Comparison of ENCODE assay signal across 8 cellular contexts in the genomic region with DNA sequence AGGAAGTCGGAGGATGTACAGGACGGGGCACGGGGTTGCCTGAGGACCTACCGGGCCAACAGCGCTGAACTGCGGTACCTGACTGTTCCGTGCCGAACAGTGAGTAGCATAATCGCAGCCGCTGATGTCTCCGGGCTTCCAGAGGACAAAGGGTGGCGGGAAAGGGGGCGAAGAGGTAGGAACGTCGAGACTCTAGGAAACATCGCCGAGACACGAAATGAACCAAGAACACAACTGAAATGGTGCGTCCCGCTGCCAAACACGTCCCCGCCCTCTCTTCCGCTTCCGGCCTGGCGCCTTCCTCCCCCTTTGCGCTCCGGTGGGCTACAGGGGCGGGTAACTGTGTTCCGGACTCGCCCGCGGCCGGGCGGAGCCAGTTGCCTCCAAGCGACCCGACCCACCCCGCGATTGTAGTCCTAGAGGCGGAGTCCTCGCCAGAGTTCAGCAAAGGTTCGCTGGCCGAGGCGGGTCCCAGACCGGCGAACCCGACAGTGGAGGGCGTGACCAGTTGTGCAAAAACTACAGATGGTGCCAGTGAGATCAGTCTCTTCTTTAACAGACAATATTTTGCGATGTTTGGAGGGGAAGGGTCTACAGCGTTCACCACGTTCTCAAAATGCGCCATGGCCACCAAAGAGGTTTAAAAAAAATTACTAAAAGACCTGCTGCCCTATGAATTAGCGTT.
A peak's percentile ranks its signal among the peaks of the same experiment; 100 is the strongest.
DNase-seq lines count a peak whose midpoint lies in the region; ATAC-seq and TF ChIP-seq lines count a peak whose summit lies in the region.

TSS of gene MRPS31 (minus strand) at position 257 of the 685 bp plus-strand sequence. CDS start at position 203, 54 bp downstream.

- DNase-seq in AG09309 (ENCODE audit: low read depth) (peak; percentile 70), NCI-H446 (lab: John Stamatoyannopoulos, UW) (peak; percentile 75 to 94), islet precursor cell (peak; percentile 99)
- DNase-seq in activated CD4-positive, CD25-positive, alpha-beta regulatory T cell treated with anti-CD3 and anti-CD28 coated beads, Interleukin-2, amount 50 U/mL, for 16 hours (ENCODE audit: low read depth, low spot score), result peak; percentile 89
- DNase-seq in central memory CD8-positive, alpha-beta T cell (ENCODE audit: low spot score in 2 of 2), result peak; percentile 91 to 94
- peak; percentile 93 to 95 (median 95) for DNase-seq in stimulated activated CD4-positive, alpha-beta T cell treated with anti-CD3 and anti-CD28 coated beads, Interleukin-12 subunit alpha, Interleukin-12 subunit beta, amount 100 ng/mL, for 48 hours (ENCODE audit: low read depth in 2 of 3, low spot score in 1 of 3)

- no peaks in the 10 kb centered on the region for H3K27me3 Mint-ChIP-seq in central memory CD8-positive, alpha-beta T cell

- no peaks in the 10 kb centered on the region for H3K9me3 Mint-ChIP-seq in central memory CD8-positive, alpha-beta T cell

- H3K4me3 ChIP-seq in AG09309 (ENCODE audit: control insufficient read depth, low read depth, low read length), result peak within 1 kb of the TSS; percentile 79

- peak within 1 kb of the TSS; percentile 92 for H3K4me3 Mint-ChIP-seq in central memory CD8-positive, alpha-beta T cell

- H3K4me1 Mint-ChIP-seq in central memory CD8-positive, alpha-beta T cell, result peaks cover 17% of the 10 kb centered on the region

- peaks cover 14% of the 10 kb centered on the region for H3K36me3 Mint-ChIP-seq in central memory CD8-positive, alpha-beta T cell (ENCODE audit: insufficient read depth)

- TF ChIP-seq CTCF in AG09309 (IDR thresholded peaks at IDR 0.05; ENCODE audit: control insufficient read depth, insufficient read depth, low read depth, low read length, missing control alignments), result no peak

- peak; percentile 92 for ATAC-seq in GM19025 (IDR thresholded peaks at IDR 0.05; ENCODE audit: low read depth, unreplicated experiment)
- peak; percentile 98 for ATAC-seq in HG03342 (IDR thresholded peaks at IDR 0.05; ENCODE audit: unreplicated experiment)
- peak; percentile 95 for ATAC-seq in central memory CD8-positive, alpha-beta T cell (replicated peaks; ENCODE audit: extremely low read depth, poor library complexity, severe bottlenecking)

- H3K27ac Mint-ChIP-seq in central memory CD8-positive, alpha-beta T cell (ENCODE audit: low read depth), result peak within 1 kb of the TSS; percentile 86

Comparison
In these comparisons a context has a peak if more than half of its experiments do, and no peak if none do; other contexts are left out.
1. Peak in every context shown above with its lines: DNase-seq, ATAC-seq and H3K4me3 ChIP-seq.